In genomic region chr19:6071103-6071485, GRCh38 we compare ENCODE assay signal across 12 cellular contexts. TPM values are rescaled to one million over a fixed set of nuclear protein-coding genes. Genes with fewer than 3 reads are reported as not detected.
DNase-seq lines count a peak whose midpoint lies in the region; ATAC-seq and TF ChIP-seq lines count a peak whose summit lies in the region.
"Had no signal": no experiment of that assay in that cellular context is flagged by ENCODE, and none has a peak within 500 bp of the region (broad histone marks: within the 10 kb centered on the region; RNA-seq: fewer than 3 reads in every experiment).

No MANE protein-coding gene starts in this region.

- POLR2A ChIA-PET in MCF 10A (lab: Yijun Ruan, JAX) = interaction anchor here (0.7 to 1.5 kb wide), 4 partner anchors 9 to 21 kb away, joined by 3 to 5 read pairs (median 3); no protein-coding TSS in a partner anchor

- dilution Hi-C loops in mammary epithelial cell (cut with HindIII; ENCODE audit: low sequenced_read_pairs) = no loop called here

- intact Hi-C loops in MCF 10A (cut with micrococcal nuclease) = no loop called here
- intact Hi-C loops in mammary epithelial cell (cut with micrococcal nuclease) = no loop called here

- H2AFZ ChIP-seq in mammary epithelial cell (ENCODE audit: low read depth, low read length) = no peak overlapping the region

- H3K4me3 ChIP-seq in mammary epithelial cell (replicated peaks in 1 of 3; ENCODE audit: insufficient read depth in 1 of 3, low read depth in 2 of 3, low read length in 3 of 3) (no peak overlapping the region), muscle layer of colon (ENCODE audit: low read depth in 1 of 2, low read length in 2 of 2) (no peak overlapping the region)
- H3K4me3 ChIP-seq: SJSA1 had no signal

- H3K9ac ChIP-seq in mammary epithelial cell (ENCODE audit: insufficient read depth, low read length) = no peak overlapping the region
- H3K9ac ChIP-seq in muscle layer of colon (ENCODE audit: low read length) = no peak overlapping the region

- H3K4me1 Mint-ChIP-seq in MCF 10A (ENCODE audit: insufficient read depth, unreplicated experiment) (peaks cover 18% of the 10 kb centered on the region), chondrocyte (ENCODE audit: low read depth) (peaks cover 78% of the 10 kb centered on the region)

- H3K27ac Mint-ChIP-seq in MCF 10A (ENCODE audit: low read depth, unreplicated experiment) = peak overlapping the region; percentile 59
- H3K27ac Mint-ChIP-seq in chondrocyte (ENCODE audit: unreplicated experiment) = peak overlapping the region; percentile 94
- H3K27ac Mint-ChIP-seq: activated CD4-positive, alpha-beta T cell treated with anti-CD3 and anti-CD28 coated beads for 36 hours had no signal

- H3K36me3 ChIP-seq in mammary epithelial cell (ENCODE audit: insufficient read depth, low read length) (no peaks in the 10 kb centered on the region), muscle layer of colon (ENCODE audit: insufficient read depth, low read length) (peaks cover 7% of the 10 kb centered on the region)
- H3K36me3 ChIP-seq: SJSA1 had no signal

- no peak overlapping the region for H3K4me2 ChIP-seq in mammary epithelial cell (ENCODE audit: insufficient read depth, low read depth, low read length)

- H3K79me2 ChIP-seq in mammary epithelial cell (ENCODE audit: insufficient read depth, low read length) = peaks cover 9% of the 10 kb centered on the region

- no peak overlapping the region for H3K4me3 Mint-ChIP-seq in MCF 10A (ENCODE audit: unreplicated experiment)
- peak overlapping the region; percentile 13 for H3K4me3 Mint-ChIP-seq in chondrocyte (ENCODE audit: unreplicated experiment)
- H3K4me3 Mint-ChIP-seq: activated CD4-positive, alpha-beta T cell treated with anti-CD3 and anti-CD28 coated beads for 36 hours had no signal

- H3K36me3 Mint-ChIP-seq in MCF 10A (ENCODE audit: insufficient read depth, unreplicated experiment) (peaks cover 14% of the 10 kb centered on the region), chondrocyte (ENCODE audit: low read depth) (no peaks in the 10 kb centered on the region)

- H3K4me1 ChIP-seq in mammary epithelial cell (ENCODE audit: insufficient read depth, low read length) (peaks cover 13% of the 10 kb centered on the region), muscle layer of colon (ENCODE audit: insufficient read depth, low read length) (peaks cover 85% of the 10 kb centered on the region)

- no peak for ATAC-seq in HG03108 (IDR thresholded peaks at IDR 0.05; ENCODE audit: unreplicated experiment)

- no peaks in the 10 kb centered on the region for H3K9me3 Mint-ChIP-seq in MCF 10A (ENCODE audit: unreplicated experiment)
- no peaks in the 10 kb centered on the region for H3K9me3 Mint-ChIP-seq in chondrocyte (ENCODE audit: low read depth)

- TF ChIP-seq CTCF in MCF 10A (IDR thresholded peaks at IDR 0.05; ENCODE audit: unreplicated experiment) (no peak), mammary epithelial cell (conservative IDR thresholded peaks at IDR 0.05 in 1 of 2, IDR thresholded peaks at IDR 0.05 in 1 of 2; ENCODE audit: extremely low read depth in 1 of 2, insufficient read depth in 1 of 2, low read depth in 1 of 2, low read length in 2 of 2) (no peak), chondrocyte (IDR thresholded peaks at IDR 0.05) (no peak)

- H4K20me1 ChIP-seq in mammary epithelial cell (ENCODE audit: insufficient read depth, low read length) = no peaks in the 10 kb centered on the region

- H3K9me3 ChIP-seq in mammary epithelial cell (replicated peaks; ENCODE audit: insufficient read depth, low read length) = no peaks in the 10 kb centered on the region
- H3K9me3 ChIP-seq in muscle layer of colon (ENCODE audit: low read length) = no peaks in the 10 kb centered on the region

- H3K27me3 ChIP-seq in mammary epithelial cell (ENCODE audit: insufficient read depth, low read length) (no peaks in the 10 kb centered on the region), muscle layer of colon (ENCODE audit: control insufficient read depth in 1 of 2, insufficient read depth in 2 of 2, low read length in 2 of 2) (no peaks in the 10 kb centered on the region)
- H3K27me3 ChIP-seq: SJSA1 had no signal

- in situ Hi-C loops in mammary epithelial cell (cut with MboI; ENCODE audit: low sequenced_read_pairs in 2 of 2) = no loop called here

- BruUV-seq in MCF 10A (replicated peaks; lab: Mats Ljungman, UMichigan) (no TSS peak), mammary epithelial cell (replicated peaks; lab: Mats Ljungman, UMichigan) (no TSS peak)

- H3K27me3 Mint-ChIP-seq in MCF 10A (ENCODE audit: insufficient read depth, unreplicated experiment) = no peaks in the 10 kb centered on the region
- no peaks in the 10 kb centered on the region for H3K27me3 Mint-ChIP-seq in chondrocyte (ENCODE audit: low read depth)
- H3K27me3 Mint-ChIP-seq: activated CD4-positive, alpha-beta T cell treated with anti-CD3 and anti-CD28 coated beads for 36 hours had no signal

- WGBS in mammary epithelial cell (ENCODE audit: low coverage, missing lambda C conversion rate) = 76% methylated on average over 7 of the region's 7 CpGs

- CTCF ChIA-PET in MCF 10A (lab: Yijun Ruan, JAX) (no interaction called here), mammary epithelial cell (lab: Charles Lee; ENCODE audit: low non-redundant PET) (interaction anchor here (0.8 kb wide), 1 partner anchor 21 kb away, joined by 3 read pairs; no protein-coding TSS in a partner anchor)

- DNase-seq in MCF 10A (ENCODE audit: unreplicated experiment) (peak; percentile 38), mammary epithelial cell (no peak), chondrocyte (ENCODE audit: low spot score) (peak; percentile 3), ureter (ENCODE audit: low spot score) (peak; percentile 35), DMS153 (lab: John Stamatoyannopoulos, UW) (no peak), NCI-H2107 treated with DMSO at 0.1 percent for 48 hours (lab: John Stamatoyannopoulos, UW; ENCODE audit: unreplicated experiment) (no peak)
- DNase-seq: activated CD4-positive, alpha-beta T cell treated with anti-CD3 and anti-CD28 coated beads for 36 hours; DMS79 treated with DMSO at 0.1 percent for 48 hours had no signal

- no peak overlapping the region for H3K27ac ChIP-seq in mammary epithelial cell (ENCODE audit: insufficient read depth, low read depth, low read length)
- H3K27ac ChIP-seq in muscle layer of colon (ENCODE audit: low read depth, low read length) = peak overlapping the region; percentile 84
- H3K27ac ChIP-seq: HL-60, SJSA1 had no signal

RNA-seq across cellular contexts. Expression of gene RFX2, which starts 39.2 kb away (rescaled TPM):
- 9.9 and 10.7 TPM in 2 replicates for total RNA-seq in MCF 10A (2022)
- 10 to 100 TPM in 1 of 2 donors, 1 to 10 TPM in 1; 6.5 to 15.6 TPM for total RNA-seq in mammary epithelial cell
- 8.2 TPM for polyA plus RNA-seq in mammary epithelial cell
- polyA minus RNA-seq in mammary epithelial cell = 48.1 TPM
- 5.6 to 9.9 TPM (median 6.5 TPM) in 3 replicates for total RNA-seq in chondrocyte
- total RNA-seq in ureter = 30.3 TPM

Comparison
In these comparisons a context has a peak if more than half of its experiments do, and no peak if none do; other contexts are left out.
1. DNase-seq: peak in MCF 10A (single experiment), chondrocyte (single experiment) and ureter (single experiment); none in mammary epithelial cell (single experiment), DMS153 (single experiment) and NCI-H2107 treated with DMSO at 0.1 percent for 48 hours (single experiment).